In the genomic region with DNA sequence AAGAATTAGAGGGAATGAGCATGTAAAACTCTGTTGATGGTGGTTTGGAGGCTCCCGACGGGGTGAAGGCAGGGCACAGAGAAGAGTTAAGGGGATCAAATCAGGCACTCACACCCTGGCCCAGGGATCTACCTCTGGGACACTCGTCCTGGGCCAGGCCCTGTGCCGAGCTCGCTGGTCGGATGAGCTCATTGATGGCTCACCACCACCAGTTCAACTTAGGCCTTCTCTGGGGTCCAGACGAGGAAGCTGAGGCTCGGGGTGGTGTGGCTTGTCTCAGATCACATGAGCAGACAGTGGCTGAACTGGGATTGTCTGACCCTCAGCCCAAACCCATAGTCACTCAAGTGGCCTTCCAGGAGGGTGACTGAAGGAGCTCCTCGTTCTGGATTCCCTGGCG, we compare ENCODE assay signal across 9 cellular contexts. TPM values are rescaled to one million over a fixed set of nuclear protein-coding genes. Genes with fewer than 3 reads are reported as not detected.
DNase-seq lines count a peak whose midpoint lies in the region; ATAC-seq and TF ChIP-seq lines count a peak whose summit lies in the region.
"Had no signal": no experiment of that assay in that cellular context is flagged by ENCODE, and none has a peak within 500 bp of the region (broad histone marks: within the 10 kb centered on the region; RNA-seq: fewer than 3 reads in every experiment).

No MANE protein-coding gene starts in this region.

- H3K4me1 Mint-ChIP-seq in activated naive CD4-positive, alpha-beta T cell treated with anti-CD3 and anti-CD28 coated beads, Interleukin-2, amount 10 ng/mL, durations not matched to agents 7 days and 5 days: peaks cover 58% of the 10 kb centered on the region
- H3K4me1 Mint-ChIP-seq in activated naive CD8-positive, alpha-beta T cell treated with anti-CD3 and anti-CD28 coated beads, Interleukin-2, amount 10 ng/mL, durations not matched to agents 7 days and 5 days: peaks cover 21% of the 10 kb centered on the region

- POLR2A ChIA-PET in activated naive CD8-positive, alpha-beta T cell treated with anti-CD3 and anti-CD28 coated beads, Interleukin-2, amount 10 ng/mL, durations not matched to agents 7 days and 5 days (lab: Charles Lee): interaction anchor here (0.7 to 5.5 kb wide), 5 partner anchors 11 to 51 kb away, joined by 3 to 50 read pairs (median 6); partner anchors contain the start of genes IER2 and STX10
- POLR2A ChIA-PET in HEK293T (lab: Yijun Ruan, JAX): interaction anchor here (0.8 to 3.5 kb wide), 4 partner anchors 9 to 174 kb away, joined by 3 to 25 read pairs (median 3); partner anchors contain the start of gene RAD23A

- CTCF ChIA-PET in activated naive CD4-positive, alpha-beta T cell treated with anti-CD3 and anti-CD28 coated beads, Interleukin-2, amount 10 ng/mL, durations not matched to agents 7 days and 5 days (lab: Charles Lee): no interaction called here
- CTCF ChIA-PET in HEK293T (lab: Yijun Ruan, JAX): interaction anchor here (0.9 kb wide), 1 partner anchor 154 kb away, joined by 4 read pairs; no protein-coding TSS in a partner anchor

- peaks cover 8% of the 10 kb centered on the region for H3K36me3 Mint-ChIP-seq in activated naive CD4-positive, alpha-beta T cell treated with anti-CD3 and anti-CD28 coated beads, Interleukin-2, amount 10 ng/mL, durations not matched to agents 7 days and 5 days
- peaks cover 5% of the 10 kb centered on the region for H3K36me3 Mint-ChIP-seq in activated naive CD8-positive, alpha-beta T cell treated with anti-CD3 and anti-CD28 coated beads, Interleukin-2, amount 10 ng/mL, durations not matched to agents 7 days and 5 days

- DNase-seq in activated naive CD4-positive, alpha-beta T cell treated with anti-CD3 and anti-CD28 coated beads, Interleukin-2, amount 10 ng/mL, durations not matched to agents 7 days and 5 days: no peak
- no peak for DNase-seq in activated naive CD4-positive, alpha-beta T cell treated with Interleukin-2 at 50 U/mL for 16 hours
- no peak for DNase-seq in activated naive CD8-positive, alpha-beta T cell treated with anti-CD3 and anti-CD28 coated beads, Interleukin-2, amount 10 ng/mL, durations not matched to agents 7 days and 5 days
- DNase-seq in iris pigment epithelial cell (ENCODE audit: low read depth): peak; percentile 42
- peak; percentile 3 for DNase-seq in superior temporal gyrus (ENCODE audit: extremely low spot score)
- DNase-seq in NCI-H2171 (lab: John Stamatoyannopoulos, UW): no peak
- DNase-seq in HEK293T (ENCODE audit: extremely low spot score): no peak
- DNase-seq: NCI-H1092 had no signal

- no peak for ATAC-seq in activated naive CD8-positive, alpha-beta T cell treated with anti-CD3 and anti-CD28 coated beads, Interleukin-2, amount 10 ng/mL, durations not matched to agents 7 days and 5 days (ENCODE audit: low read depth)
- ATAC-seq in GM21515 (IDR thresholded peaks at IDR 0.05; ENCODE audit: unreplicated experiment): no peak

- H3K27ac Mint-ChIP-seq in activated naive CD4-positive, alpha-beta T cell treated with anti-CD3 and anti-CD28 coated beads, Interleukin-2, amount 10 ng/mL, durations not matched to agents 7 days and 5 days: no peak overlapping the region
- H3K27ac Mint-ChIP-seq in activated naive CD8-positive, alpha-beta T cell treated with anti-CD3 and anti-CD28 coated beads, Interleukin-2, amount 10 ng/mL, durations not matched to agents 7 days and 5 days: peak overlapping the region; percentile 86

- peak overlapping the region; percentile 79 for H3K4me3 Mint-ChIP-seq in activated naive CD4-positive, alpha-beta T cell treated with anti-CD3 and anti-CD28 coated beads, Interleukin-2, amount 10 ng/mL, durations not matched to agents 7 days and 5 days
- H3K4me3 Mint-ChIP-seq in activated naive CD8-positive, alpha-beta T cell treated with anti-CD3 and anti-CD28 coated beads, Interleukin-2, amount 10 ng/mL, durations not matched to agents 7 days and 5 days: peak overlapping the region; percentile 86

- no peaks in the 10 kb centered on the region for H3K27me3 Mint-ChIP-seq in activated naive CD4-positive, alpha-beta T cell treated with anti-CD3 and anti-CD28 coated beads, Interleukin-2, amount 10 ng/mL, durations not matched to agents 7 days and 5 days
- H3K27me3 Mint-ChIP-seq in activated naive CD8-positive, alpha-beta T cell treated with anti-CD3 and anti-CD28 coated beads, Interleukin-2, amount 10 ng/mL, durations not matched to agents 7 days and 5 days: no peaks in the 10 kb centered on the region

- no peaks in the 10 kb centered on the region for H3K9me3 Mint-ChIP-seq in activated naive CD4-positive, alpha-beta T cell treated with anti-CD3 and anti-CD28 coated beads, Interleukin-2, amount 10 ng/mL, durations not matched to agents 7 days and 5 days
- no peaks in the 10 kb centered on the region for H3K9me3 Mint-ChIP-seq in activated naive CD8-positive, alpha-beta T cell treated with anti-CD3 and anti-CD28 coated beads, Interleukin-2, amount 10 ng/mL, durations not matched to agents 7 days and 5 days

TF ChIP-seq in HEK293T, 16 proteins besides CTCF, POLR2A, EP300 and RAD21:
- TF ChIP-seq FOXM1 (IDR thresholded peaks at IDR 0.05; ENCODE audit: borderline replicate concordance): no peak
- TF ChIP-seq ZNF384 (IDR thresholded peaks at IDR 0.05): no peak
- TF ChIP-seq FOXK2 (IDR thresholded peaks at IDR 0.05): no peak
- no peak for TF ChIP-seq NFRKB (IDR thresholded peaks at IDR 0.05)
- no peak for TF ChIP-seq TARDBP (IDR thresholded peaks at IDR 0.05)
- TF ChIP-seq CTBP1 (IDR thresholded peaks at IDR 0.05; ENCODE audit: borderline replicate concordance): no peak
- TF ChIP-seq ARNT (IDR thresholded peaks at IDR 0.05): no peak
- no peak for TF ChIP-seq LEF1 (IDR thresholded peaks at IDR 0.05; ENCODE audit: borderline replicate concordance)
- TF ChIP-seq ELF4 (IDR thresholded peaks at IDR 0.05): no peak
- no peak for TF ChIP-seq SUZ12 (IDR thresholded peaks at IDR 0.05)
- no peak for TF ChIP-seq BHLHE40 (IDR thresholded peaks at IDR 0.05; ENCODE audit: borderline replicate concordance)
- no peak for TF ChIP-seq HDGF (IDR thresholded peaks at IDR 0.05; ENCODE audit: borderline replicate concordance)
- no peak for TF ChIP-seq PKNOX1 (IDR thresholded peaks at IDR 0.05)
- TF ChIP-seq L3MBTL2 (conservative IDR thresholded peaks at IDR 0.05): no peak
- no peak for TF ChIP-seq FOXA1 (IDR thresholded peaks at IDR 0.05)
- TF ChIP-seq SP1 (IDR thresholded peaks at IDR 0.05): no peak

RNA-seq across cellular contexts. Expression of gene NACC1, which starts 1.6 kb away (rescaled TPM):
- 10 to 100 TPM; 56.3 to 57.2 TPM for total RNA-seq in activated naive CD8-positive, alpha-beta T cell treated with anti-CD3 and anti-CD28 coated beads, Interleukin-2, amount 10 ng/mL, durations not matched to agents 7 days and 5 days

RNA-seq across cellular contexts. Expression of gene TRMT1, which starts 3.1 kb away (rescaled TPM):
- 10 to 100 TPM; 54.3 to 55.8 TPM for total RNA-seq in activated naive CD8-positive, alpha-beta T cell treated with anti-CD3 and anti-CD28 coated beads, Interleukin-2, amount 10 ng/mL, durations not matched to agents 7 days and 5 days

RNA-seq across cellular contexts. Expression of gene LYL1, which starts 17.0 kb away (rescaled TPM):
- total RNA-seq in activated naive CD8-positive, alpha-beta T cell treated with anti-CD3 and anti-CD28 coated beads, Interleukin-2, amount 10 ng/mL, durations not matched to agents 7 days and 5 days: 1 to 10 TPM; 3.7 TPM

RNA-seq across cellular contexts. Expression of gene STX10, which starts 30.5 kb away (rescaled TPM):
- total RNA-seq in activated naive CD8-positive, alpha-beta T cell treated with anti-CD3 and anti-CD28 coated beads, Interleukin-2, amount 10 ng/mL, durations not matched to agents 7 days and 5 days: 10 to 100 TPM; 67.1 to 69.9 TPM

RNA-seq across cellular contexts. Expression of gene IER2, which starts 30.6 kb away (rescaled TPM):
- total RNA-seq in activated naive CD8-positive, alpha-beta T cell treated with anti-CD3 and anti-CD28 coated beads, Interleukin-2, amount 10 ng/mL, durations not matched to agents 7 days and 5 days: 100 to 1,000 TPM; 167 to 178 TPM

Comparison
In these comparisons a context has a peak if more than half of its experiments do, and no peak if none do; other contexts are left out.
1. DNase-seq: peak in iris pigment epithelial cell (single experiment) and superior temporal gyrus (single experiment); none in activated naive CD4-positive, alpha-beta T cell treated with anti-CD3 and anti-CD28 coated beads, Interleukin-2, amount 10 ng/mL, durations not matched to agents 7 days and 5 days (single experiment), activated naive CD4-positive, alpha-beta T cell treated with Interleukin-2 at 50 U/mL for 16 hours (single experiment), activated naive CD8-positive, alpha-beta T cell treated with anti-CD3 and anti-CD28 coated beads, Interleukin-2, amount 10 ng/mL, durations not matched to agents 7 days and 5 days (single experiment), NCI-H2171 (single experiment) and HEK293T (single experiment).